In the genomic region with DNA sequence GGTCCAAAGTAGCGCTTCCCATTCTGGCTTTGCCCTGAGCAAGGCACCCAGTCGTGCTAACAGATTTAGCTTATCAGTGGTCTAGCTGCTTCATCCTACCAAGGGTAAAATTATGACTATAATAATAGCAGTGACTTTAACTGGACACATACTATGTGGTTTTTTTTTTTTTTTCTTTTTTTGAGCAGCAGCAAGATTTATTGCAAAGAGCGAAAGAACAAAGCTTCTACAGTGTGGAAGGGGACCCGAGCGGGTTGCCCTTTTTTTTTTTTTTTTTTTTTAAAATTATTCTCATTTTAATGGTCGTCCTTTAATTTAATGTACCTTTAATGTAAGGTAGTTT, we compare ENCODE assay signal across 8 cellular contexts. TPM values are rescaled to one million over a fixed set of nuclear protein-coding genes. Genes with fewer than 3 reads are reported as not detected.
A peak's percentile ranks its signal among the peaks of the same experiment; 100 is the strongest.
DNase-seq lines count a peak whose midpoint lies in the region; ATAC-seq and TF ChIP-seq lines count a peak whose summit lies in the region.

No MANE protein-coding gene starts in this region.

- H3K4me1 Mint-ChIP-seq in T-helper 1 cell treated with Interleukin-12 subunit alpha and Interleukin-12 subunit beta and Interleukin-4 antibody, amounts not matched to agents 30 μg/mL and 1 μg/mL, for 36 hours (ENCODE audit: low read depth) = peaks cover 36% of the 10 kb centered on the region
- H3K4me1 Mint-ChIP-seq in activated naive CD8-positive, alpha-beta T cell treated with anti-CD3 and anti-CD28 coated beads for 36 hours = peaks cover 43% of the 10 kb centered on the region

- no peak for TF ChIP-seq POLR2A in suprapubic skin (IDR thresholded peaks at IDR 0.05)

- 5% methylated on average over 6 of the region's 6 CpGs for WGBS in suprapubic skin

- H3K27me3 Mint-ChIP-seq in T-helper 1 cell treated with Interleukin-12 subunit alpha and Interleukin-12 subunit beta and Interleukin-4 antibody, amounts not matched to agents 30 μg/mL and 1 μg/mL, for 36 hours (ENCODE audit: low read depth) = no peaks in the 10 kb centered on the region
- H3K27me3 Mint-ChIP-seq in activated naive CD8-positive, alpha-beta T cell treated with anti-CD3 and anti-CD28 coated beads for 36 hours = no peaks in the 10 kb centered on the region

- H3K27me3 ChIP-seq in kidney epithelial cell (ENCODE audit: control insufficient read depth, insufficient read depth, low read length) = peaks cover 2% of the 10 kb centered on the region
- H3K27me3 ChIP-seq in suprapubic skin = no peaks in the 10 kb centered on the region

- DNase-seq in T-helper 1 cell = no peak
- DNase-seq in activated naive CD8-positive, alpha-beta T cell treated with anti-CD3 and anti-CD28 coated beads for 36 hours = no peak
- no peak for DNase-seq in kidney epithelial cell (ENCODE audit: low read depth)
- no peak for DNase-seq in suprapubic skin (ENCODE audit: low spot score in 2 of 2)
- no peak for DNase-seq in COLO829 (ENCODE audit: low spot score)
- no peak for DNase-seq in stimulated activated CD4-positive, alpha-beta T cell treated with anti-CD3 and anti-CD28 coated beads, Interleukin-12 subunit alpha, Interleukin-12 subunit beta, amount 100 ng/mL, for 4 hours

- H3K36me3 ChIP-seq in kidney epithelial cell (ENCODE audit: control insufficient read depth, insufficient read depth, low read length) (no peaks in the 10 kb centered on the region), suprapubic skin (no peaks in the 10 kb centered on the region)

- H3K27ac Mint-ChIP-seq in T-helper 1 cell treated with Interleukin-12 subunit alpha and Interleukin-12 subunit beta and Interleukin-4 antibody, amounts not matched to agents 30 μg/mL and 1 μg/mL, for 36 hours = peak overlapping the region; percentile 99
- H3K27ac Mint-ChIP-seq in activated naive CD8-positive, alpha-beta T cell treated with anti-CD3 and anti-CD28 coated beads for 36 hours = peak overlapping the region; percentile 100

- no peak for TF ChIP-seq EP300 in suprapubic skin (IDR thresholded peaks at IDR 0.05)

- H3K4me3 Mint-ChIP-seq in T-helper 1 cell treated with Interleukin-12 subunit alpha and Interleukin-12 subunit beta and Interleukin-4 antibody, amounts not matched to agents 30 μg/mL and 1 μg/mL, for 36 hours = peak overlapping the region; percentile 100
- H3K4me3 Mint-ChIP-seq in activated naive CD8-positive, alpha-beta T cell treated with anti-CD3 and anti-CD28 coated beads for 36 hours = peak overlapping the region; percentile 99

- H3K4me1 ChIP-seq in suprapubic skin = peaks cover 14% of the 10 kb centered on the region

- no peaks in the 10 kb centered on the region for H3K9me3 Mint-ChIP-seq in T-helper 1 cell treated with Interleukin-12 subunit alpha and Interleukin-12 subunit beta and Interleukin-4 antibody, amounts not matched to agents 30 μg/mL and 1 μg/mL, for 36 hours
- H3K9me3 Mint-ChIP-seq in activated naive CD8-positive, alpha-beta T cell treated with anti-CD3 and anti-CD28 coated beads for 36 hours = no peaks in the 10 kb centered on the region

- peak overlapping the region; percentile 69 for H3K27ac ChIP-seq in suprapubic skin

- H3K4me3 ChIP-seq in kidney epithelial cell (ENCODE audit: low read depth, low read length) (peak overlapping the region; percentile 51), suprapubic skin (peak overlapping the region; percentile 74)

- H3K36me3 Mint-ChIP-seq in T-helper 1 cell treated with Interleukin-12 subunit alpha and Interleukin-12 subunit beta and Interleukin-4 antibody, amounts not matched to agents 30 μg/mL and 1 μg/mL, for 36 hours (ENCODE audit: low read depth) = peaks cover 37% of the 10 kb centered on the region
- H3K36me3 Mint-ChIP-seq in activated naive CD8-positive, alpha-beta T cell treated with anti-CD3 and anti-CD28 coated beads for 36 hours = peaks cover 28% of the 10 kb centered on the region

- H3K9me3 ChIP-seq in suprapubic skin = no peaks in the 10 kb centered on the region

- no peak for TF ChIP-seq CTCF in kidney epithelial cell (IDR thresholded peaks at IDR 0.05; ENCODE audit: insufficient read depth, low read length, poor library complexity, severe bottlenecking)
- no peak for TF ChIP-seq CTCF in suprapubic skin (IDR thresholded peaks at IDR 0.05)

- no peak for ATAC-seq in GM19324 (IDR thresholded peaks at IDR 0.05; ENCODE audit: low FRiP score, unreplicated experiment)

RNA-seq across cellular contexts. Expression of a gene that starts 0.5 kb away (rescaled TPM):
- total RNA-seq in activated naive CD8-positive, alpha-beta T cell treated with anti-CD3 and anti-CD28 coated beads for 36 hours = 10 to 100 TPM; 13.5 to 13.7 TPM
- total RNA-seq in kidney epithelial cell (2.5 and 3.5 TPM in 2 replicates), suprapubic skin (1 to 10 TPM; 1.5 to 2.7 (median 2.2) TPM)
